ENCODE assay signal across 16 cellular contexts in the genomic region with DNA sequence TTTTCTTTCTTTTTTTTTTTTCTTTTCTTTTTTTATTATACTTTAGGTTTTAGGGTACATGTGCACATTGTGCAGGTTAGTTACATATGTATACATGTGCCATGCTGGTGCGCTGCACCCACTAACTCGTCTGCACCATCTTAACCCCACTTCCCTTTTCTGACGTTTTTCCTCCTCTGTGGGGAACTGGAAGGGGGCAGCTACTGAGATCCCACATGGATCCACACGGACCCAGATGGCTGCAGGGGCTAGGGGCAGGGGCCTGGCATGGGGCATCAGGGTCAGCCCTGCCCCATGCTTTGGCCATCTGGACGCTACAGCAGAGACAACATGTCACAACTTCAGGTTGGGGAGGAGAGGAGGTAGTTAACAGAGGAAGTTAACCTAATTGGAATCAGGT.
"Had no signal": no experiment of that assay in that cellular context is flagged by ENCODE, and none has a peak within 500 bp of the region (broad histone marks: within the 10 kb centered on the region; RNA-seq: fewer than 3 reads in every experiment).

No MANE protein-coding gene starts in this region.

- H3K4me3 ChIP-seq: gastroesophageal sphincter, hepatocyte, right atrium auricular region, skin epidermis, tibial nerve had no signal

- H2AFZ ChIP-seq: hepatocyte had no signal

- H3K27me3 ChIP-seq: gastroesophageal sphincter, hepatocyte, right atrium auricular region, tibial nerve had no signal

- H3K36me3 ChIP-seq: gastroesophageal sphincter, right atrium auricular region, tibial nerve had no signal

- H3K4me1 ChIP-seq: gastroesophageal sphincter, right atrium auricular region, tibial nerve had no signal

- H3K4me3 Mint-ChIP-seq: activated CD8-positive, alpha-beta T cell treated with anti-CD3 and anti-CD28 coated beads, Interleukin-2, amount 10 ng/mL, durations not matched to agents 7 days and 5 days; T-helper 17 cell had no signal

- DNase-seq: activated CD4-positive, CD25-positive, alpha-beta regulatory T cell treated with anti-CD3 and anti-CD28 coated beads, Interleukin-2, amount 50 U/mL, for 72 hours; activated CD8-positive, alpha-beta memory T cell treated with anti-CD3 and anti-CD28 coated beads, Interleukin-2, amount 50 U/mL, for 48 hours; activated naive CD4-positive, alpha-beta T cell; caudate nucleus; cortex of kidney; effector memory CD4-positive, alpha-beta T cell; left ventricle myocardium superior; mesendoderm; stimulated activated CD4-positive, alpha-beta T cell treated with anti-CD3 and anti-CD28 coated beads, Interleukin-4, amount 100 ng/mL, for 4 hours; T-helper 17 cell had no signal

- H3K4me2 ChIP-seq: hepatocyte had no signal

- H3K79me2 ChIP-seq: hepatocyte had no signal

- H3K9me3 ChIP-seq: right atrium auricular region had no signal

- H3K27ac Mint-ChIP-seq: activated CD8-positive, alpha-beta T cell treated with anti-CD3 and anti-CD28 coated beads, Interleukin-2, amount 10 ng/mL, durations not matched to agents 7 days and 5 days; T-helper 17 cell had no signal
